5 cellular contexts compared by ENCODE assay signal in the genomic region with DNA sequence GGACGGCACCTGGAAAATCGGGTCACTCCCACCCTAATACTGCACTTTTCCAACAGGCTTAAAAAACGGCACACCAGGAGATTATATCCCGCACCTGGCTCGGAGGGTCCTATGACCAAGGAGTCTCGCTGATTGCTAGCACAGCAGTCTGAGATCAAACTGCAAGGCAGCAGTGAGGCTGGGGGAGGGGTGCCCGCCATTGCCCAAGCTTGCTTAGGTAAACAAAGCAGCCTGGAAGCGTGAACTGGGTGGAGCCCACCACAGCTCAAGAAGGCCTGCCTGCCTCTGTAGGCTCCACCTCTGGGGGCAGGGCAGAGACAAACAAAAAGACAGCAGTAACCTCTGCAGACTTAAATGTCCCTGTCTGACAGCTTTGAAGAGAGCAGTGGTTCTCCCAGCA. TPM values are rescaled to one million over a fixed set of nuclear protein-coding genes. Genes with fewer than 3 reads are reported as not detected.
"Had no signal": no experiment of that assay in that cellular context is flagged by ENCODE, and none has a peak within 500 bp of the region (broad histone marks: within the 10 kb centered on the region; RNA-seq: fewer than 3 reads in every experiment).

No MANE protein-coding gene starts in this region.

RNA-seq across cellular contexts. Expression of gene CAPZA3, which starts 47.5 kb away (rescaled TPM):
- total RNA-seq: HT-29, HT1080, IMR-90, K562 had no signal
- polyA plus RNA-seq: IgD-negative memory B cell, IMR-90, K562 had no signal

RNA-seq across cellular contexts. Expression of gene PLCZ1, which starts 47.7 kb away (rescaled TPM):
- total RNA-seq: HT-29, HT1080, IMR-90, K562 had no signal
- polyA plus RNA-seq: IgD-negative memory B cell, IMR-90, K562 had no signal
